ENCODE assay signal across 8 cellular contexts in genomic region chr4:86593726-86594558, GRCh38. TPM values are rescaled to one million over a fixed set of nuclear protein-coding genes. Genes with fewer than 3 reads are reported as not detected.
DNase-seq lines count a peak whose midpoint lies in the region; ATAC-seq and TF ChIP-seq lines count a peak whose summit lies in the region.

Gene PTPN13 (plus strand): TSS chr4:86594315. CDS start chr4:86635257, 40,942 bp downstream.

- H3K27ac ChIP-seq in trophoblast cell (ENCODE audit: low read depth, low read length) (peak within 1 kb of the TSS; percentile 72), upper lobe of right lung (peak within 1 kb of the TSS; percentile 86)

- H3K14ac ChIP-seq in trophoblast cell (ENCODE audit: low read length), result no peak within 1 kb of the TSS

- H4K12ac ChIP-seq in trophoblast cell (ENCODE audit: low read depth, low read length), result peak within 1 kb of the TSS; percentile 14

- H2AFZ ChIP-seq in trophoblast cell (ENCODE audit: insufficient read depth, low read length, poor library complexity), result peak within 1 kb of the TSS; percentile 52

- H3K9ac ChIP-seq in trophoblast cell (ENCODE audit: low read length), result peak within 1 kb of the TSS; percentile 19

- DNase-seq in G401 (ENCODE audit: low spot score) (peak; percentile 70), HCEC 1CT (peak; percentile 95), NCI-H1048 (lab: John Stamatoyannopoulos, UW) (peak; percentile 93), SW 1271 (lab: John Stamatoyannopoulos, UW) (peak; percentile 80 to 86), amniotic stem cell (lab: John Stamatoyannopoulos, UW) (peak; percentile 96), left cardiac atrium (peak; percentile 97), trophoblast cell (peak; percentile 96 to 97), upper lobe of right lung (peak; percentile 99)

- no peak within 1 kb of the TSS for H3K4ac ChIP-seq in trophoblast cell (ENCODE audit: low read depth, low read length)

- peak within 1 kb of the TSS; percentile 14 for H2BK5ac ChIP-seq in trophoblast cell (ENCODE audit: low read depth, low read length, poor library complexity)

- intact Hi-C loops in left cardiac atrium (cut with DNase I) (no loop called here), upper lobe of right lung (cut with DNase I) (no loop called here)

- H3K23ac ChIP-seq in trophoblast cell (ENCODE audit: low read length), result no peak within 1 kb of the TSS

- H3K9me3 ChIP-seq in trophoblast cell (ENCODE audit: insufficient read depth, low read depth, low read length) (no peaks in the 10 kb centered on the region), upper lobe of right lung (no peaks in the 10 kb centered on the region)

- peak within 1 kb of the TSS; percentile 18 for H4K8ac ChIP-seq in trophoblast cell (ENCODE audit: low read depth, low read length)

- no peak within 1 kb of the TSS for H2BK12ac ChIP-seq in trophoblast cell (ENCODE audit: low read length)

- H3K4me3 ChIP-seq in trophoblast cell (ENCODE audit: low read depth, low read length), result peak within 1 kb of the TSS; percentile 86
- peak within 1 kb of the TSS; percentile 71 for H3K4me3 ChIP-seq in upper lobe of right lung

- no peak for TF ChIP-seq CTCF in upper lobe of right lung (IDR thresholded peaks at IDR 0.05)

- H3K4me2 ChIP-seq in trophoblast cell (ENCODE audit: low read length), result peak within 1 kb of the TSS; percentile 83

- no peaks in the 10 kb centered on the region for H3K27me3 ChIP-seq in trophoblast cell (ENCODE audit: insufficient read depth, low read length)
- no peaks in the 10 kb centered on the region for H3K27me3 ChIP-seq in upper lobe of right lung

- H2BK120ac ChIP-seq in trophoblast cell (ENCODE audit: insufficient read depth, low read length, poor library complexity), result peak within 1 kb of the TSS; percentile 71

- no peaks in the 10 kb centered on the region for H3K36me3 ChIP-seq in trophoblast cell (ENCODE audit: control insufficient read depth in 1 of 2, insufficient read depth in 2 of 2, low read length in 2 of 2)
- no peaks in the 10 kb centered on the region for H3K36me3 ChIP-seq in upper lobe of right lung

- H3K79me1 ChIP-seq in trophoblast cell (ENCODE audit: low read length), result peaks cover 4% of the 10 kb centered on the region

- H3K18ac ChIP-seq in trophoblast cell (ENCODE audit: low read length), result peak within 1 kb of the TSS; percentile 2

- H3K4me1 ChIP-seq in trophoblast cell (ENCODE audit: control insufficient read depth in 1 of 2, insufficient read depth in 2 of 2, low read length in 2 of 2), result peaks cover 0 to 3% of the 10 kb centered on the region in 2 experiments
- H3K4me1 ChIP-seq in upper lobe of right lung, result no peaks in the 10 kb centered on the region

- no CpG with 5 or more reads among the region's 59 CpGs for WGBS in trophoblast cell (ENCODE audit: extremely low coverage, insufficient coverage, insufficient read length)

- ATAC-seq in left cardiac atrium (peak; percentile 98 to 99), upper lobe of right lung (peak; percentile 99)

- in situ Hi-C loops in G401 (cut with HindIII; ENCODE audit: low sequenced_read_pairs), result no loop called here

- no peak within 1 kb of the TSS for H2AK5ac ChIP-seq in trophoblast cell (ENCODE audit: low read length)

- H4K91ac ChIP-seq in trophoblast cell (ENCODE audit: low read depth, low read length), result no peak within 1 kb of the TSS

- peaks cover 2% of the 10 kb centered on the region for H3K79me2 ChIP-seq in trophoblast cell (ENCODE audit: control insufficient read depth, insufficient read depth, low read length, poor library complexity)

RNA-seq across cellular contexts. Expression of gene PTPN13, which starts in this region (rescaled TPM):
- total RNA-seq in G401 (2014; rRNA removed; shearing (Covaris generic)), result 0.49 and 0.51 TPM in 2 replicates
- 1 to 10 TPM; 7.0 to 9.5 TPM for total RNA-seq in left cardiac atrium
- polyA plus RNA-seq in trophoblast cell (2013), result 8.9 and 9.4 TPM in 2 replicates
- total RNA-seq in upper lobe of right lung, result 69.9 TPM

Comparison
In these comparisons a context has a peak if more than half of its experiments do, and no peak if none do; other contexts are left out.
1. Peak in every context shown above with its lines: DNase-seq, ATAC-seq, H3K4me3 ChIP-seq and H3K27ac ChIP-seq.
2. Peak in DNase-seq in G401; RNA of the gene not detected or under 1 TPM.